ENCODE assay signal across 1 cellular context in genomic region chr7:28086198-28086597, GRCh38.
TF ChIP-seq lines count a peak whose summit lies in the region.

No MANE protein-coding gene starts in this region.

TF ChIP-seq in WTC11, 78 proteins besides CTCF, POLR2A, EP300 and RAD21 (continued from another document):
- TF ChIP-seq IRF1 (CRISPR knock-in tag; IDR thresholded peaks at IDR 0.05) (no peak), SOX15 (CRISPR knock-in tag; IDR thresholded peaks at IDR 0.05) (no peak), PRRX2 (CRISPR knock-in tag; IDR thresholded peaks at IDR 0.05) (no peak)
